In genomic region chr12:64656429-64656828, GRCh38 we compare ENCODE assay signal across 14 cellular contexts. TPM values are rescaled to one million over a fixed set of nuclear protein-coding genes. Genes with fewer than 3 reads are reported as not detected.
DNase-seq lines count a peak whose midpoint lies in the region; ATAC-seq, FAIRE-seq and TF ChIP-seq lines count a peak whose summit lies in the region.
"Had no signal": no experiment of that assay in that cellular context is flagged by ENCODE, and none has a peak within 500 bp of the region (broad histone marks: within the 10 kb centered on the region; RNA-seq: fewer than 3 reads in every experiment).

No MANE protein-coding gene starts in this region.

- no peak for TF ChIP-seq RAD21 in HCT116 (IDR thresholded peaks at IDR 0.05; ENCODE audit: low read depth)

- peaks cover 62% of the 10 kb centered on the region for H3K4me1 Mint-ChIP-seq in T-helper 17 cell

- H3K9me2 ChIP-seq in HCT116 (ENCODE audit: insufficient read depth), result no peaks in the 10 kb centered on the region

- H3K27me3 ChIP-seq in HCT116 (ENCODE audit: insufficient read depth, low read length) (no peaks in the 10 kb centered on the region), endothelial cell of umbilical vein (ENCODE audit: control insufficient read depth in 2 of 2, insufficient read depth in 2 of 2, low read length in 2 of 2) (no peaks in the 10 kb centered on the region), small intestine (ENCODE audit: control insufficient read depth in 2 of 2, insufficient read depth in 2 of 2, low read length in 2 of 2) (no peaks in the 10 kb centered on the region)
- H3K27me3 ChIP-seq: gastrocnemius medialis had no signal

- H3K9me3 ChIP-seq in HCT116 (ENCODE audit: control insufficient read depth in 1 of 2, insufficient read depth in 1 of 2, low read depth in 1 of 2, low read length in 2 of 2) (no peaks in the 10 kb centered on the region), T-helper 17 cell (ENCODE audit: control insufficient read depth, low read length, poor library complexity, severe bottlenecking) (no peaks in the 10 kb centered on the region), endothelial cell of umbilical vein (replicated peaks; ENCODE audit: control insufficient read depth, insufficient read depth, low read length) (no peaks in the 10 kb centered on the region), small intestine (ENCODE audit: control insufficient read depth, low read depth) (no peaks in the 10 kb centered on the region)
- H3K9me3 ChIP-seq: gastrocnemius medialis had no signal

- peaks cover 76% of the 10 kb centered on the region for H3K79me2 ChIP-seq in HCT116 (ENCODE audit: insufficient read depth, low read length)
- H3K79me2 ChIP-seq in endothelial cell of umbilical vein (ENCODE audit: control insufficient read depth, insufficient read depth, low read length), result peaks cover 94% of the 10 kb centered on the region

- CTCF ChIA-PET in HCT116 (lab: Charles Lee) (no interaction called here), endothelial cell of umbilical vein (lab: Charles Lee) (interaction anchor here (0.8 to 2.4 kb wide), 2 partner anchors 9 to 13 kb away, joined by 3 to 5 read pairs; no protein-coding TSS in a partner anchor)

- H3K36me3 ChIP-seq in HCT116 (ENCODE audit: control insufficient read depth in 1 of 2, insufficient read depth in 2 of 2, low read length in 2 of 2) (no peaks in the 10 kb centered on the region), endothelial cell of umbilical vein (ENCODE audit: control insufficient read depth in 2 of 2, extremely low read depth in 1 of 2, insufficient read depth in 2 of 2, low read length in 2 of 2) (no peaks in the 10 kb centered on the region), small intestine (ENCODE audit: control insufficient read depth in 2 of 2, insufficient read depth in 2 of 2, low read length in 2 of 2) (no peaks in the 10 kb centered on the region)
- H3K36me3 ChIP-seq: gastrocnemius medialis had no signal

- H4K20me1 ChIP-seq in HCT116 (ENCODE audit: insufficient read depth) (no peaks in the 10 kb centered on the region), endothelial cell of umbilical vein (replicated peaks; ENCODE audit: control insufficient read depth, extremely low read depth, insufficient read depth, low read length) (peaks cover 6% of the 10 kb centered on the region)

- no peaks in the 10 kb centered on the region for H3K27me3 Mint-ChIP-seq in T-helper 17 cell
- H3K27me3 Mint-ChIP-seq: stimulated activated naive CD8-positive, alpha-beta T cell treated with anti-CD3 and anti-CD28 coated beads, Interleukin-15, amount 100 ng/mL, for 72 hours had no signal

- H3K36me3 Mint-ChIP-seq in T-helper 17 cell (ENCODE audit: low read depth), result peaks cover 5% of the 10 kb centered on the region

- H3K4me2 ChIP-seq in HCT116 (ENCODE audit: low read length) (no peak overlapping the region), endothelial cell of umbilical vein (ENCODE audit: insufficient read depth, low read length) (no peak overlapping the region)

- DNase-seq in HCT116 (ENCODE audit: low read depth, low spot score), result no peak
- no peak for DNase-seq in T-helper 17 cell
- peak; percentile 33 for DNase-seq in endothelial cell of umbilical vein (ENCODE audit: low read depth, low spot score)
- DNase-seq in small intestine, result peak; percentile 41
- no peak for DNase-seq in GM13976 (ENCODE audit: low spot score)
- DNase-seq: activated naive CD4-positive, alpha-beta T cell treated with anti-CD3 and anti-CD28 coated beads, Interleukin-2, amount 50 U/mL, for 16 hours; dermis blood vessel endothelial cell; gastrocnemius medialis; NCI-H1417; stimulated activated naive CD8-positive, alpha-beta T cell treated with anti-CD3 and anti-CD28 coated beads, Interleukin-15, amount 100 ng/mL, for 72 hours had no signal

- no peak for TF ChIP-seq POLR2A in HCT116 (IDR thresholded peaks at IDR 0.05; ENCODE audit: borderline replicate concordance, extremely low read depth, insufficient read depth, insufficient read length)
- no peak for TF ChIP-seq POLR2A in endothelial cell of umbilical vein (IDR thresholded peaks at IDR 0.05; ENCODE audit: low read depth, low read length)

- H2AFZ ChIP-seq in HCT116 (ENCODE audit: low read depth, low read length, poor library complexity, severe bottlenecking) (no peak overlapping the region), endothelial cell of umbilical vein (ENCODE audit: low read depth, low read length) (no peak overlapping the region)

- WGBS in small intestine, 3 donors, result 19 to 43% (median 33%) methylated on average over 1 of the region's 1 CpG

- FAIRE-seq in endothelial cell of umbilical vein (lab: Jason Lieb, UNC) (peak; percentile 53), small intestine (lab: Jason Lieb, UNC) (no peak)

- BruUV-seq in HCT116 (replicated peaks; lab: Mats Ljungman, UMichigan) (TSS peak; percentile 23), endothelial cell of umbilical vein (replicated peaks; lab: Mats Ljungman, UMichigan) (no TSS peak)

- H3K4me3 ChIP-seq in HCT116 (replicated peaks in 1 of 2; ENCODE audit: low read depth in 1 of 2, low read length in 2 of 2) (no peak overlapping the region), endothelial cell of umbilical vein (replicated peaks in 1 of 3; ENCODE audit: insufficient read depth in 1 of 3, low read depth in 1 of 3, low read length in 3 of 3) (no peak overlapping the region), small intestine (ENCODE audit: low read depth in 1 of 2, low read length in 2 of 2) (no peak overlapping the region)
- H3K4me3 ChIP-seq: gastrocnemius medialis, SK-N-MC had no signal

- POLR2A ChIA-PET in HCT116 (lab: Charles Lee), result no interaction called here
- POLR2A ChIA-PET in endothelial cell of umbilical vein (lab: Charles Lee), result no interaction called here

- in situ Hi-C loops in GM13976 (cut with MboI; ENCODE audit: low sequenced_read_pairs, unreplicated experiment), result no loop called here

- intact Hi-C loops in HCT116 (cut with micrococcal nuclease), result no loop called here
- intact Hi-C loops in endothelial cell of umbilical vein (cut with micrococcal nuclease), result no loop called here

- H3K9ac ChIP-seq in HCT116 (ENCODE audit: low read length) (no peak overlapping the region), endothelial cell of umbilical vein (replicated peaks; ENCODE audit: extremely low read depth, insufficient read depth, low read length) (no peak overlapping the region)

- dilution Hi-C loops in endothelial cell of umbilical vein (cut with MboI; ENCODE audit: extremely low pct_ligation_motif_present, low sequenced_read_pairs), result no loop called here

- H3K9me1 ChIP-seq in endothelial cell of umbilical vein (replicated peaks; ENCODE audit: control insufficient read depth, extremely low read depth, insufficient read depth, low read length), result no peaks in the 10 kb centered on the region

- H3K4me1 ChIP-seq in HCT116 (ENCODE audit: control insufficient read depth in 1 of 2, insufficient read depth in 2 of 2, low read length in 2 of 2) (peaks cover 23 to 34% of the 10 kb centered on the region in 2 experiments), endothelial cell of umbilical vein (ENCODE audit: control insufficient read depth, extremely low read depth, insufficient read depth, low read length) (peaks cover 18% of the 10 kb centered on the region), small intestine (ENCODE audit: control insufficient read depth in 2 of 2, insufficient read depth in 1 of 2, low read depth in 1 of 2, low read length in 1 of 2) (peaks cover 6 to 12% of the 10 kb centered on the region in 2 donors)
- H3K4me1 ChIP-seq: gastrocnemius medialis had no signal

- no peak for ATAC-seq in HCT116
- no peak for ATAC-seq in T-helper 17 cell
- ATAC-seq in GM19023 (IDR thresholded peaks at IDR 0.05; ENCODE audit: unreplicated experiment), result no peak
- ATAC-seq in GM18502 (IDR thresholded peaks at IDR 0.05; ENCODE audit: poor library complexity, unreplicated experiment), result no peak
- ATAC-seq: activated CD4-positive, CD25-positive, alpha-beta regulatory T cell treated with anti-CD3 and anti-CD28 coated beads, Interleukin-2, amount 50 U/mL, for 24 hours; gastrocnemius medialis; stimulated activated naive CD8-positive, alpha-beta T cell treated with anti-CD3 and anti-CD28 coated beads, Interleukin-15, amount 100 ng/mL, for 72 hours had no signal

- no peak overlapping the region for H3K27ac ChIP-seq in HCT116 (ENCODE audit: low read depth, low read length)
- H3K27ac ChIP-seq in endothelial cell of umbilical vein (ENCODE audit: insufficient read depth, low read depth, low read length), result no peak overlapping the region
- H3K27ac ChIP-seq in small intestine (ENCODE audit: low read depth in 1 of 2, low read length in 1 of 2), result no peak overlapping the region
- H3K27ac ChIP-seq: gastrocnemius medialis, SK-N-MC had no signal

- TF ChIP-seq CTCF in HCT116 (IDR thresholded peaks at IDR 0.05 in 2 of 3, conservative IDR thresholded peaks at IDR 0.05 in 1 of 3; ENCODE audit: borderline replicate concordance in 1 of 3, insufficient read depth in 1 of 3, low read depth in 2 of 3, low read length in 2 of 3) (no peak), endothelial cell of umbilical vein (IDR thresholded peaks at IDR 0.05; ENCODE audit: extremely low read depth in 1 of 2, insufficient read depth in 1 of 2, low read depth in 1 of 2, low read length in 2 of 2) (no peak), GM13976 (IDR thresholded peaks at IDR 0.05; ENCODE audit: borderline replicate concordance, control extremely low read depth, extremely low read depth, insufficient read depth, missing control alignments) (no peak)

- peak overlapping the region; percentile 71 for H3K4me3 Mint-ChIP-seq in T-helper 17 cell
- H3K4me3 Mint-ChIP-seq: stimulated activated naive CD8-positive, alpha-beta T cell treated with anti-CD3 and anti-CD28 coated beads, Interleukin-15, amount 100 ng/mL, for 72 hours had no signal

- RAD21 ChIA-PET in HCT116 (lab: Charles Lee; ENCODE audit: low non-redundant PET in 1 of 2, low total read pairs in 2 of 2, uncharacterized antibody in 2 of 2, unreplicated experiment in 2 of 2), result no interaction called here

- H3K27ac Mint-ChIP-seq in T-helper 17 cell, result peak overlapping the region; percentile 93

TF ChIP-seq in HCT116, 20 proteins besides CTCF, POLR2A, EP300 and RAD21 (continues in another document):
- TF ChIP-seq CEBPB (IDR thresholded peaks at IDR 0.05; ENCODE audit: low read depth), result no peak

TF ChIP-seq in endothelial cell of umbilical vein, 7 proteins besides CTCF, POLR2A, EP300 and RAD21 (continues in another document):
- TF ChIP-seq JUN (IDR thresholded peaks at IDR 0.05; ENCODE audit: borderline replicate concordance, insufficient read depth, insufficient read length, low read depth), result no peak

RNA-seq across cellular contexts. Expression of gene RASSF3, which starts 46.1 kb away (rescaled TPM):
- total RNA-seq in HCT116 (2021; ENCODE audit: unreplicated experiment) (67.1 TPM), T-helper 17 cell (100 to 1,000 TPM; 114 to 116 TPM), endothelial cell of umbilical vein (60.0 and 60.8 TPM in 2 replicates)
- 23.2 and 32.5 TPM in 2 replicates for polyA plus RNA-seq in HCT116 (2012)
- polyA plus RNA-seq in endothelial cell of umbilical vein (16.8 and 20.2 TPM in 2 replicates), small intestine (10 to 100 TPM; 21.6 to 23.3 (median 22.2) TPM)
- polyA plus RNA-seq in endothelial cell of umbilical vein (2011; cell fraction: cytosol; rRNA removed), result 24.4 and 24.6 TPM in 2 replicates
- 18.0 and 20.9 TPM in 2 replicates for polyA plus RNA-seq in endothelial cell of umbilical vein (2011; cell fraction: nucleus; rRNA removed)
- 42.8 and 47.2 TPM in 2 replicates for polyA plus RNA-seq in endothelial cell of umbilical vein (2012)
- 44.7 and 53.7 TPM in 2 replicates for polyA minus RNA-seq in endothelial cell of umbilical vein
- polyA minus RNA-seq in endothelial cell of umbilical vein (2011; cell fraction: cytosol; rRNA and poly(A)+ RNA removed), result 20.9 TPM
- polyA minus RNA-seq in endothelial cell of umbilical vein (2011; cell fraction: nucleus; rRNA and poly(A)+ RNA removed), result 11.6 and 16.9 TPM in 2 replicates

Comparison
In these comparisons a context has a peak if more than half of its experiments do, and no peak if none do; other contexts are left out.
1. DNase-seq: peak in endothelial cell of umbilical vein (single experiment) and small intestine (single experiment); none in HCT116 (single experiment), T-helper 17 cell (0 of 3) and GM13976 (single experiment).